In genomic region chr5:134537297-134537696, GRCh38 we compare ENCODE assay signal across 20 cellular contexts. TPM values are rescaled to one million over a fixed set of nuclear protein-coding genes. Genes with fewer than 3 reads are reported as not detected.
DNase-seq lines count a peak whose midpoint lies in the region; ATAC-seq lines count a peak whose summit lies in the region.
"Had no signal": no experiment of that assay in that cellular context is flagged by ENCODE, and none has a peak within 500 bp of the region (broad histone marks: within the 10 kb centered on the region; RNA-seq: fewer than 3 reads in every experiment).

No MANE protein-coding gene starts in this region.

- H3K27ac Mint-ChIP-seq in activated CD4-positive, alpha-beta T cell treated with anti-CD3 and anti-CD28 coated beads, Interleukin-2, amount 10 ng/mL, durations not matched to agents 24 days and 14 days: peak overlapping the region; percentile 80
- peak overlapping the region; percentile 61 for H3K27ac Mint-ChIP-seq in activated naive CD8-positive, alpha-beta T cell treated with anti-CD3 and anti-CD28 coated beads for 36 hours
- H3K27ac Mint-ChIP-seq: dendritic cell treated with granulocyte-macrophage colony-stimulating factor and Interleukin-4, amounts not matched to agents 40 ng/mL and 50 ng/mL, for 4 days had no signal

- DNase-seq in activated CD4-positive, alpha-beta T cell treated with anti-CD3 and anti-CD28 coated beads, Interleukin-2, amount 10 ng/mL, durations not matched to agents 24 days and 14 days: no peak
- no peak for DNase-seq in activated CD4-positive, alpha-beta T cell treated with anti-CD3 and anti-CD28 coated beads, Interleukin-2, amount 50 U/mL, for 4 hours
- DNase-seq in activated naive CD8-positive, alpha-beta T cell treated with anti-CD3 and anti-CD28 coated beads for 36 hours: no peak
- peak; percentile 36 for DNase-seq in posterior vena cava (ENCODE audit: low spot score)
- DNase-seq in left colon: no peak
- DNase-seq in T-helper 9 cell: no peak
- DNase-seq: activated CD4-positive, CD25-positive, alpha-beta regulatory T cell; activated CD8-positive, alpha-beta memory T cell treated with anti-CD3 and anti-CD28 coated beads, Interleukin-2, amount 50 U/mL, for 48 hours; GDM1; H9; NCI-H1436 treated with DMSO at 0.1 percent for 48 hours; NCI-H2171; OCI-M1; psoas muscle; SHP77 treated with DMSO at 0.1 percent for 48 hours; stimulated activated CD4-positive, alpha-beta T cell treated with anti-CD3 and anti-CD28 coated beads, Interleukin-2, amount 100 ng/mL, for 48 hours had no signal

- no peak for ATAC-seq in left colon
- no peak for ATAC-seq in HG03025 (IDR thresholded peaks at IDR 0.05; ENCODE audit: low FRiP score, unreplicated experiment)
- ATAC-seq: psoas muscle had no signal

- peak overlapping the region; percentile 32 for H3K27ac ChIP-seq in KOPT-K1 (ENCODE audit: low read depth, low read length, poor library complexity, severe bottlenecking)
- H3K27ac ChIP-seq: psoas muscle had no signal

- peaks cover 66% of the 10 kb centered on the region for H3K36me3 ChIP-seq in KOPT-K1 (ENCODE audit: insufficient read depth, low read length)

- no peaks in the 10 kb centered on the region for H3K9me3 ChIP-seq in KOPT-K1 (ENCODE audit: insufficient read depth, low read length, poor library complexity, severe bottlenecking)
- H3K9me3 ChIP-seq: psoas muscle had no signal

- intact Hi-C loops in activated CD4-positive, alpha-beta T cell treated with anti-CD3 and anti-CD28 coated beads, Interleukin-2, amount 10 ng/mL, durations not matched to agents 24 days and 14 days (cut with micrococcal nuclease): no loop called here
- intact Hi-C loops in posterior vena cava (cut with DNase I): no loop called here
- intact Hi-C loops in left colon (cut with DNase I, micrococcal nuclease): no loop called here

- no peaks in the 10 kb centered on the region for H3K27me3 Mint-ChIP-seq in activated CD4-positive, alpha-beta T cell treated with anti-CD3 and anti-CD28 coated beads, Interleukin-2, amount 10 ng/mL, durations not matched to agents 24 days and 14 days
- H3K27me3 Mint-ChIP-seq in activated naive CD8-positive, alpha-beta T cell treated with anti-CD3 and anti-CD28 coated beads for 36 hours: no peaks in the 10 kb centered on the region
- H3K27me3 Mint-ChIP-seq: dendritic cell treated with granulocyte-macrophage colony-stimulating factor and Interleukin-4, amounts not matched to agents 40 ng/mL and 50 ng/mL, for 4 days had no signal

- peaks cover 49% of the 10 kb centered on the region for H3K36me3 Mint-ChIP-seq in activated CD4-positive, alpha-beta T cell treated with anti-CD3 and anti-CD28 coated beads, Interleukin-2, amount 10 ng/mL, durations not matched to agents 24 days and 14 days (ENCODE audit: low read depth)
- H3K36me3 Mint-ChIP-seq in activated naive CD8-positive, alpha-beta T cell treated with anti-CD3 and anti-CD28 coated beads for 36 hours: peaks cover 31% of the 10 kb centered on the region

- H3K4me3 Mint-ChIP-seq in activated CD4-positive, alpha-beta T cell treated with anti-CD3 and anti-CD28 coated beads, Interleukin-2, amount 10 ng/mL, durations not matched to agents 24 days and 14 days: no peak overlapping the region
- no peak overlapping the region for H3K4me3 Mint-ChIP-seq in activated naive CD8-positive, alpha-beta T cell treated with anti-CD3 and anti-CD28 coated beads for 36 hours
- H3K4me3 Mint-ChIP-seq: dendritic cell treated with granulocyte-macrophage colony-stimulating factor and Interleukin-4, amounts not matched to agents 40 ng/mL and 50 ng/mL, for 4 days; H9; neural crest cell had no signal

- H3K4me1 Mint-ChIP-seq in activated CD4-positive, alpha-beta T cell treated with anti-CD3 and anti-CD28 coated beads, Interleukin-2, amount 10 ng/mL, durations not matched to agents 24 days and 14 days: peaks cover 51% of the 10 kb centered on the region
- H3K4me1 Mint-ChIP-seq in activated naive CD8-positive, alpha-beta T cell treated with anti-CD3 and anti-CD28 coated beads for 36 hours: peaks cover 76% of the 10 kb centered on the region
- H3K4me1 Mint-ChIP-seq: neural crest cell had no signal

- H3K9me3 Mint-ChIP-seq in activated CD4-positive, alpha-beta T cell treated with anti-CD3 and anti-CD28 coated beads, Interleukin-2, amount 10 ng/mL, durations not matched to agents 24 days and 14 days: no peaks in the 10 kb centered on the region
- H3K9me3 Mint-ChIP-seq in activated naive CD8-positive, alpha-beta T cell treated with anti-CD3 and anti-CD28 coated beads for 36 hours: no peaks in the 10 kb centered on the region
- H3K9me3 Mint-ChIP-seq: dendritic cell treated with granulocyte-macrophage colony-stimulating factor and Interleukin-4, amounts not matched to agents 40 ng/mL and 50 ng/mL, for 4 days; H9; neural crest cell had no signal

RNA-seq across cellular contexts. Expression of gene JADE2, which starts 11.8 kb away (rescaled TPM):
- total RNA-seq in activated CD4-positive, alpha-beta T cell treated with anti-CD3 and anti-CD28 coated beads, Interleukin-2, amount 10 ng/mL, durations not matched to agents 24 days and 14 days: 72.5 and 81.3 TPM in 2 replicates
- 10 to 100 TPM; 80.2 to 80.3 TPM for total RNA-seq in activated naive CD8-positive, alpha-beta T cell treated with anti-CD3 and anti-CD28 coated beads for 36 hours
- 10 to 100 TPM; 38.4 to 41.1 TPM for total RNA-seq in posterior vena cava
- 10 to 100 TPM; 27.1 to 38.9 TPM for total RNA-seq in left colon
